8 cellular contexts compared by ENCODE assay signal in genomic region chr20:63536997-63537524, GRCh38. TPM values are rescaled to one million over a fixed set of nuclear protein-coding genes. Genes with fewer than 3 reads are reported as not detected.
A peak's percentile ranks its signal among the peaks of the same experiment; 100 is the strongest.
DNase-seq lines count a peak whose midpoint lies in the region; ATAC-seq, FAIRE-seq and TF ChIP-seq lines count a peak whose summit lies in the region.

Gene PTK6, minus strand, starts transcription at chr20:63537376. Its CDS starts 62 bp downstream, at chr20:63537314.

- no peak for DNase-seq in GM12891 (ENCODE audit: insufficient read length, low spot score)
- peak in 1 of 2 donors; percentile 57 for DNase-seq in foreskin keratinocyte
- no peak for DNase-seq in middle frontal gyrus (ENCODE audit: extremely low spot score, low spot score)
- no peak for DNase-seq in mesenteric fat pad (ENCODE audit: low spot score)
- no peak for DNase-seq in NCI-H446 treated with DMSO at 0.1 percent for 48 hours (lab: John Stamatoyannopoulos, UW)

- H3K36me3 Mint-ChIP-seq in T-helper 1 cell treated with Interleukin-12 subunit alpha and Interleukin-12 subunit beta and Interleukin-4 antibody, amounts not matched to agents 30 μg/mL and 1 μg/mL, for 36 hours (ENCODE audit: low read depth) = no peaks in the 10 kb centered on the region

- H3K27me3 ChIP-seq in foreskin keratinocyte (no peaks in the 10 kb centered on the region), skeletal muscle satellite cell (ENCODE audit: control insufficient read depth, insufficient read depth, low read length) (peaks cover 13% of the 10 kb centered on the region)

- no peak for FAIRE-seq in GM12891 (lab: Jason Lieb, UNC)

- no peaks in the 10 kb centered on the region for H3K9me3 ChIP-seq in skeletal muscle satellite cell (replicated peaks; ENCODE audit: low read length)

- peak within 1 kb of the TSS; percentile 62 for H3K9ac ChIP-seq in skeletal muscle satellite cell (ENCODE audit: low read depth, low read length)

- peak within 1 kb of the TSS; percentile 92 for H3K27ac Mint-ChIP-seq in T-helper 1 cell treated with Interleukin-12 subunit alpha and Interleukin-12 subunit beta and Interleukin-4 antibody, amounts not matched to agents 30 μg/mL and 1 μg/mL, for 36 hours

- peak within 1 kb of the TSS; percentile 76 for H3K4me3 Mint-ChIP-seq in T-helper 1 cell treated with Interleukin-12 subunit alpha and Interleukin-12 subunit beta and Interleukin-4 antibody, amounts not matched to agents 30 μg/mL and 1 μg/mL, for 36 hours

- peak within 1 kb of the TSS; percentile 61 for H3K4me3 ChIP-seq in skeletal muscle satellite cell (ENCODE audit: low read length)

- H3K27me3 Mint-ChIP-seq in T-helper 1 cell treated with Interleukin-12 subunit alpha and Interleukin-12 subunit beta and Interleukin-4 antibody, amounts not matched to agents 30 μg/mL and 1 μg/mL, for 36 hours (ENCODE audit: low read depth) = no peaks in the 10 kb centered on the region

- H3K36me3 ChIP-seq in skeletal muscle satellite cell (ENCODE audit: insufficient read depth, low read length) = no peaks in the 10 kb centered on the region

- peak within 1 kb of the TSS; percentile 26 for H3K27ac ChIP-seq in foreskin keratinocyte

- H3K4me2 ChIP-seq in skeletal muscle satellite cell (ENCODE audit: low read length) = peak within 1 kb of the TSS; percentile 77

- no peak for TF ChIP-seq CTCF in foreskin keratinocyte (conservative IDR thresholded peaks at IDR 0.05)

- H3K4me1 Mint-ChIP-seq in T-helper 1 cell treated with Interleukin-12 subunit alpha and Interleukin-12 subunit beta and Interleukin-4 antibody, amounts not matched to agents 30 μg/mL and 1 μg/mL, for 36 hours (ENCODE audit: low read depth) = peaks cover 4% of the 10 kb centered on the region

- peaks cover 3% of the 10 kb centered on the region for H3K4me1 ChIP-seq in foreskin keratinocyte
- peaks cover 24% of the 10 kb centered on the region for H3K4me1 ChIP-seq in skeletal muscle satellite cell (ENCODE audit: control insufficient read depth, insufficient read depth, low read length)

- H3K9me3 Mint-ChIP-seq in T-helper 1 cell treated with Interleukin-12 subunit alpha and Interleukin-12 subunit beta and Interleukin-4 antibody, amounts not matched to agents 30 μg/mL and 1 μg/mL, for 36 hours = no peaks in the 10 kb centered on the region

- no peak for TF ChIP-seq POLR2A in GM12891 (IDR thresholded peaks at IDR 0.05; ENCODE audit: low read depth, low read length)

- ATAC-seq in HG02759 (IDR thresholded peaks at IDR 0.05; ENCODE audit: unreplicated experiment) (peak; percentile 12), foreskin keratinocyte (peak; percentile 46)

TF ChIP-seq in GM12891, 5 proteins besides CTCF, POLR2A, EP300 and RAD21:
- TF ChIP-seq SPI1 (IDR thresholded peaks at IDR 0.05; ENCODE audit: low read depth, low read length) (peak; percentile 54), PAX5 (IDR thresholded peaks at IDR 0.05; ENCODE audit: insufficient read depth, low read length, severe bottlenecking) (no peak)
TF ChIP-seq in GM12891: peak in this region for 1.

RNA-seq across cellular contexts. Expression of gene PTK6, which starts in this region (rescaled TPM):
- polyA plus RNA-seq in GM12891 (2012; ENCODE audit: low read depth, missing spikeins) = 0.19 TPM
- total RNA-seq in foreskin keratinocyte (15.7 and 21.8 TPM in 2 replicates), mesenteric fat pad (0.10 TPM)
- polyA plus RNA-seq in foreskin keratinocyte = 15.2 and 22.0 TPM in 2 replicates
- total RNA-seq in skeletal muscle satellite cell (2012; rRNA removed) = 0.22 and 0.25 TPM in 2 replicates

Comparison
In these comparisons a context has a peak if more than half of its experiments do, and no peak if none do; other contexts are left out.
1. RNA of gene PTK6 (total RNA-seq): 15.7 to 21.8 TPM in foreskin keratinocyte; 0.10 TPM in mesenteric fat pad (single experiment); every median in the first group is over 10 times any median in the second.